Comparison of ENCODE assay signal across 8 cellular contexts in the genomic region with DNA sequence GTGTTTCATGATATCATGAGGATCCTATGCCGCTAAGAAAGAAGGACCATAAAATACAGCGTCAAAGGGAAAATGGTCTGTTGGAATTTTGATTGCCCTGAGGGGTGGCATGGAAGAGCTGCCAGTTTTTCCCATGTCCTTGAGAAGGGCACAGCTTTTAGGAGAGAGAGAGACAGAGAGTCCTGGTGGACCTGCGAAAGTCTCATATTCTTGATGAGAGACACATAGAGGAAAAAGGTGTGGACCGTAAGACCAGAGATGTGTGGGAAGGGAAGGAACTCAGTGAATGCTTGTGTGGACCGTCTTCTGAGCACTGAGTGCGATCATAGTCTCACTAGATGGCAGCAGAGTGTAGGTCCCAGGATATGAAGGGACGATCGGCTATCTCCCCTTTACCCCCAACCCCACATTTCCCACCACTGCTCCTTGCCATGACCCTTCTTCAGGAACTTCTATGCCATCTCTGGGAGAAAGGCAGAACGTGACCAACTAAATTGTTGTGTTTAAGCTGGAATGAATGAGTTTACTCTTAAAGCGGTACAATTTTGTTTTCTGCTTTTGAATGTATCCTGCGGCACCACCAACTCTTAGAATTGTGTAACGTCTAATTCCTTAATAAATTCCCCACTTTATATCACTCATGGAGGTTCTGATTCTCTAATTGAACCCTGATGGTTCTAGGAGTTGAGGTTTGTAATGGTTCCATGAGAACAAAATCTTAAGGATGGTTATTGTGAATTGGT.
DNase-seq lines count a peak whose midpoint lies in the region; ATAC-seq, FAIRE-seq and TF ChIP-seq lines count a peak whose summit lies in the region.

No MANE protein-coding gene starts in this region.

- no peak for TF ChIP-seq EP300 in GM12878 (IDR thresholded peaks at IDR 0.05; ENCODE audit: borderline replicate concordance in 1 of 2, control insufficient read depth in 1 of 2, low read depth in 2 of 2, low read length in 2 of 2)

- in situ Hi-C loops in G401 (cut with HindIII; ENCODE audit: low sequenced_read_pairs) = no loop called here
- in situ Hi-C loops in GM12878 (cut with MboI) = loop anchor here (5.0 kb wide), 1 partner anchor 524 kb away; no protein-coding TSS in a partner anchor

- H2AFZ ChIP-seq in GM12878 (ENCODE audit: control insufficient read depth, low read depth, low read length) = no peak overlapping the region

- H3K9me3 ChIP-seq in A673 (ENCODE audit: low read depth, low read length, poor library complexity, severe bottlenecking) = no peaks in the 10 kb centered on the region
- H3K9me3 ChIP-seq in GM12878 (replicated peaks; ENCODE audit: control insufficient read depth, insufficient read depth, low read length) = no peaks in the 10 kb centered on the region
- no peaks in the 10 kb centered on the region for H3K9me3 ChIP-seq in vagina

- TF ChIP-seq POLR2A in GM12878 (IDR thresholded peaks at IDR 0.05; ENCODE audit: low read depth, low read length) (no peak), vagina (IDR thresholded peaks at IDR 0.05) (no peak)

- POLR2A ChIA-PET in A673 (lab: Charles Lee; ENCODE audit: low non-redundant PET) (no interaction called here), GM12878 (lab: Charles Lee) (no interaction called here)

- H3K27ac ChIP-seq in A673 (ENCODE audit: low read depth, low read length, poor library complexity, severe bottlenecking) = peak overlapping the region; percentile 14
- H3K27ac ChIP-seq in GM12878 (ENCODE audit: control insufficient read depth, insufficient read depth) = no peak overlapping the region
- H3K27ac ChIP-seq in vagina = no peak overlapping the region

- peaks cover 52% of the 10 kb centered on the region for H3K4me1 ChIP-seq in A673 (ENCODE audit: insufficient read depth, low read length, poor library complexity, severe bottlenecking)
- H3K4me1 ChIP-seq in GM12878 (ENCODE audit: control insufficient read depth, insufficient read depth, low read length) = no peaks in the 10 kb centered on the region
- no peaks in the 10 kb centered on the region for H3K4me1 ChIP-seq in vagina

- SMC1A ChIA-PET in GM12878 (lab: Charles Lee; ENCODE audit: uncharacterized antibody, unreplicated experiment) = interaction anchor here (1.5 to 1.9 kb wide), 3 partner anchors 9 to 521 kb away, joined by 3 to 5 read pairs (median 4); no protein-coding TSS in a partner anchor

- H3K36me3 ChIP-seq in A673 (ENCODE audit: insufficient read depth, low read length, poor library complexity, severe bottlenecking) (no peaks in the 10 kb centered on the region), GM12878 (ENCODE audit: control insufficient read depth in 2 of 2, insufficient read depth in 2 of 2, low read length in 1 of 2) (no peaks in the 10 kb centered on the region), vagina (no peaks in the 10 kb centered on the region)

- H3K4me3 ChIP-seq in A673 (ENCODE audit: low read depth, low read length, poor library complexity, severe bottlenecking) = no peak overlapping the region
- H3K4me3 ChIP-seq in GM12878 = no peak overlapping the region
- no peak overlapping the region for H3K4me3 ChIP-seq in vagina

- no peaks in the 10 kb centered on the region for H4K20me1 ChIP-seq in GM12878 (ENCODE audit: control insufficient read depth, insufficient read depth)

- H3K79me2 ChIP-seq in GM12878 (ENCODE audit: control insufficient read depth, insufficient read depth, low read length) = no peaks in the 10 kb centered on the region

- H3K4me2 ChIP-seq in GM12878 (ENCODE audit: control insufficient read depth, insufficient read depth) = no peak overlapping the region

- BruUV-seq in A673 (replicated peaks; lab: Mats Ljungman, UMichigan) (no TSS peak), GM12878 (replicated peaks; lab: Mats Ljungman, UMichigan) (no TSS peak)

- peak; percentile 79 for DNase-seq in A673 (ENCODE audit: low spot score)
- DNase-seq in G401 (ENCODE audit: low spot score) = peak; percentile 26
- peak; percentile 26 for DNase-seq in NCI-H2196 (lab: John Stamatoyannopoulos, UW; ENCODE audit: unreplicated experiment)
- DNase-seq in GM12878 (ENCODE audit: low read depth, low spot score) = no peak
- peak in 1 of 2 donors; percentile 6 for DNase-seq in left colon
- DNase-seq in activated effector memory CD4-positive, alpha-beta T cell treated with anti-CD3 and anti-CD28 coated beads, Interleukin-2, amount 50 U/mL, for 16 hours = no peak
- no peak for DNase-seq in vagina (ENCODE audit: extremely low spot score in 2 of 2)

- TF ChIP-seq RAD21 in GM12878 (IDR thresholded peaks at IDR 0.05; ENCODE audit: insufficient read depth, low read depth, low read length) = peak; percentile 41

- peak; percentile 88 for FAIRE-seq in GM12878 (lab: Jason Lieb, UNC)

- RAD21 ChIA-PET in GM12878 (lab: Charles Lee; ENCODE audit: unreplicated experiment) = interaction anchor here (1.2 kb wide), 1 partner anchor 521 kb away, joined by 5 read pairs; no protein-coding TSS in a partner anchor

- TF ChIP-seq CTCF in A673 (conservative IDR thresholded peaks at IDR 0.05; ENCODE audit: low read depth, low read length) (peak; percentile 83), GM12878 (IDR thresholded peaks at IDR 0.05 in 2 of 3, conservative IDR thresholded peaks at IDR 0.05 in 1 of 3; ENCODE audit: control insufficient read depth in 2 of 3, extremely low read depth in 1 of 3, insufficient read depth in 1 of 3, low read depth in 3 of 3, low read length in 3 of 3) (peak; percentile 44 to 65 (median 60)), vagina (IDR thresholded peaks at IDR 0.05) (peak in 1 of 3 experiments; percentile 8)

- intact Hi-C loops in A673 (cut with micrococcal nuclease; ENCODE audit: unreplicated experiment) (loop anchor here (1.0 to 5.0 kb wide), 3 partner anchors 192 to 522 kb away; no protein-coding TSS in a partner anchor), GM12878 (cut with micrococcal nuclease; ENCODE audit: unreplicated experiment) (loop anchor here (2.0 kb wide), 1 partner anchor 522 kb away; no protein-coding TSS in a partner anchor), left colon (cut with DNase I, micrococcal nuclease) (loop anchor here in 1 of 2 donors (5.0 kb wide), 1 partner anchor 524 kb away; no protein-coding TSS in a partner anchor), vagina (cut with DNase I) (loop anchor here (10.0 kb wide), 1 partner anchor 526 kb away; no protein-coding TSS in a partner anchor)

- 31% methylated on average over 10 of the region's 12 CpGs for WGBS in GM12878 (ENCODE audit: insufficient coverage, insufficient replicate concordance, low lambda C conversion rate, missing lambda C conversion rate)

- CTCF ChIA-PET in A673 (lab: Charles Lee) (interaction anchor here (0.6 kb wide), 1 partner anchor 348 kb away, joined by 3 read pairs; no protein-coding TSS in a partner anchor), GM12878 (lab: Yijun Ruan, JAX) (interaction anchor here (0.9 to 1.6 kb wide), 9 partner anchors 10 to 522 kb away, joined by 3 to 7 read pairs (median 3); no protein-coding TSS in a partner anchor)

- no peaks in the 10 kb centered on the region for H3K27me3 ChIP-seq in A673 (replicated peaks; ENCODE audit: insufficient read depth, low read depth, low read length, poor library complexity)
- H3K27me3 ChIP-seq in GM12878 (replicated peaks in 1 of 2; ENCODE audit: control insufficient read depth in 2 of 2, insufficient read depth in 2 of 2, low read length in 1 of 2) = no peaks in the 10 kb centered on the region; a peak in 2 of 4 replicates
- H3K27me3 ChIP-seq in vagina = no peaks in the 10 kb centered on the region

- no peak overlapping the region for H3K9ac ChIP-seq in GM12878 (ENCODE audit: control insufficient read depth, insufficient read depth, low read length)

- ATAC-seq in HG02571 (IDR thresholded peaks at IDR 0.05; ENCODE audit: unreplicated experiment) (peak; percentile 74), GM12878 (peak; percentile 89), left colon (peak; percentile 60)

TF ChIP-seq in GM12878, 131 proteins besides CTCF, POLR2A, EP300 and RAD21:
- TF ChIP-seq SMC3 (IDR thresholded peaks at IDR 0.05; ENCODE audit: borderline replicate concordance, low read length) (peak; percentile 29; the same call in 1 of the 2 replicates), ZNF207 (IDR thresholded peaks at IDR 0.05; ENCODE audit: borderline replicate concordance) (no peak)

Comparison
In these comparisons a context has a peak if more than half of its experiments do, and no peak if none do; other contexts are left out.
1. DNase-seq: peak in A673 (single experiment), G401 (single experiment) and NCI-H2196 (single experiment); none in GM12878 (single experiment), activated effector memory CD4-positive, alpha-beta T cell treated with anti-CD3 and anti-CD28 coated beads, Interleukin-2, amount 50 U/mL, for 16 hours (single experiment) and vagina (0 of 2).
2. Peak in every context shown above with its lines, with median percentiles within 50 percentile points of each other: ATAC-seq.